In the genomic region with DNA sequence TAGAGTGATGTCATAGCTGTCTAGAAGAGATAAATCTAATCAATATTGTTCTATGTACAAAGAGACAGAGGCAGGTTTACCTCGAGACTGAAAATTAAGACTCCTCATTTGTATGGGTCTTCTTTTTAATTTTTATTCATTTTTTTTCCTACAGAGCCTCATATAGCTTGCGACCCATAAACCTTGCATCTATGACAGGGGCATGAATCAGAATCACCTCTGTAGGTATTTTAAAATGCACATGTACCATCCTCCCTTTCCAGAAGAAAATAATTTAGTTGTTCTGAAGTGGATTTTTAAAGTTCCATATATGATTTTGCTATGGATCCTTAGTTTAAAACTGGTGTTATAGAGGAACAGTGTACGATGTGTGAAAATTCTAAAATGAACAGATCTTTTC, we compare ENCODE assay signal across 29 cellular contexts.
"Had no signal": no experiment of that assay in that cellular context is flagged by ENCODE, and none has a peak within 500 bp of the region (broad histone marks: within the 10 kb centered on the region; RNA-seq: fewer than 3 reads in every experiment).

No MANE protein-coding gene starts in this region.

- ATAC-seq: activated CD8-positive, alpha-beta T cell treated with anti-CD3 and anti-CD28 coated beads for 36 hours; activated naive CD8-positive, alpha-beta T cell treated with anti-CD3 and anti-CD28 coated beads, Interleukin-2, amount 50 U/mL, for 24 hours; activated T-cell treated with anti-CD3 and anti-CD28 coated beads, Interleukin-2, amount 50 U/mL, for 4 hours; activated T-cell treated with anti-CD3 and anti-CD28 coated beads, Interleukin-2, amount 50 U/mL, for 72 hours; activated T-helper 17 cell treated with anti-CD3 and anti-CD28 coated beads, Interleukin-2, amount 50 U/mL, for 72 hours had no signal

- H3K27ac ChIP-seq: ascending aorta, cardiac muscle cell, VCaP had no signal

- H3K4me1 ChIP-seq: ascending aorta had no signal

- H3K27me3 ChIP-seq: ascending aorta, cardiac muscle cell had no signal

- H3K9me3 ChIP-seq: ascending aorta had no signal

- H3K4me3 ChIP-seq: ascending aorta, cardiac muscle cell had no signal

- H3K36me3 ChIP-seq: ascending aorta, cardiac muscle cell had no signal

- DNase-seq: activated B cell treated with CpG ODN at 0.5 μM for 24 hours; activated CD4-positive, alpha-beta memory T cell treated with anti-CD3 and anti-CD28 coated beads for 36 hours; activated CD4-positive, alpha-beta T cell treated with anti-CD3 and anti-CD28 coated beads for 4 hours; activated CD4-positive, alpha-beta T cell treated with anti-CD3 and anti-CD28 coated beads, Interleukin-2, amount 10 ng/mL, durations not matched to agents 24 days and 14 days; activated CD4-positive, alpha-beta T cell treated with anti-CD3 and anti-CD28 coated beads, Interleukin-2, amount 50 U/mL, for 1 hour; activated CD4-positive, alpha-beta T cell treated with anti-CD3 and anti-CD28 coated beads, Interleukin-2, amount 50 U/mL, for 4 hours; activated CD4-positive, CD25-positive, alpha-beta regulatory T cell treated with anti-CD3 and anti-CD28 coated beads, Interleukin-2, amount 50 U/mL, for 72 hours; activated CD8-positive, alpha-beta memory T cell treated with anti-CD3 and anti-CD28 coated beads, Interleukin-2, amount 50 U/mL, for 4 hours; activated effector memory CD4-positive, alpha-beta T cell treated with anti-CD3 and anti-CD28 coated beads, Interleukin-2, amount 50 U/mL, for 16 hours; activated gamma-delta T cell treated with Interleukin-2 at 50 U/mL for 16 hours; activated naive CD4-positive, alpha-beta T cell; activated naive CD4-positive, alpha-beta T cell treated with anti-CD3 and anti-CD28 coated beads, Interleukin-2, amount 10 ng/mL, durations not matched to agents 7 days and 5 days; activated naive CD8-positive, alpha-beta T cell treated with anti-CD3 and anti-CD28 coated beads, Interleukin-2, amount 10 ng/mL, durations not matched to agents 7 days and 5 days; activated naive CD8-positive, alpha-beta T cell treated with anti-CD3 and anti-CD28 coated beads, Interleukin-2, amount 50 U/mL, for 24 hours; activated T-cell treated with anti-CD3 and anti-CD28 coated beads for 4 hours; activated T-cell treated with anti-CD3 and anti-CD28 coated beads, Interleukin-2, amount 50 U/mL, for 1 hour; activated T-cell treated with anti-CD3 and anti-CD28 coated beads, Interleukin-2, amount 50 U/mL, for 4 hours; activated T-cell treated with anti-CD3 and anti-CD28 coated beads, Interleukin-2, amount 50 U/mL, for 72 hours; amygdala; anterior cingulate cortex; cerebellar nuclear complex; T-helper 1 cell; T-helper 2 cell; T-helper 9 cell had no signal
